8 cellular contexts compared by ENCODE assay signal in the genomic region with DNA sequence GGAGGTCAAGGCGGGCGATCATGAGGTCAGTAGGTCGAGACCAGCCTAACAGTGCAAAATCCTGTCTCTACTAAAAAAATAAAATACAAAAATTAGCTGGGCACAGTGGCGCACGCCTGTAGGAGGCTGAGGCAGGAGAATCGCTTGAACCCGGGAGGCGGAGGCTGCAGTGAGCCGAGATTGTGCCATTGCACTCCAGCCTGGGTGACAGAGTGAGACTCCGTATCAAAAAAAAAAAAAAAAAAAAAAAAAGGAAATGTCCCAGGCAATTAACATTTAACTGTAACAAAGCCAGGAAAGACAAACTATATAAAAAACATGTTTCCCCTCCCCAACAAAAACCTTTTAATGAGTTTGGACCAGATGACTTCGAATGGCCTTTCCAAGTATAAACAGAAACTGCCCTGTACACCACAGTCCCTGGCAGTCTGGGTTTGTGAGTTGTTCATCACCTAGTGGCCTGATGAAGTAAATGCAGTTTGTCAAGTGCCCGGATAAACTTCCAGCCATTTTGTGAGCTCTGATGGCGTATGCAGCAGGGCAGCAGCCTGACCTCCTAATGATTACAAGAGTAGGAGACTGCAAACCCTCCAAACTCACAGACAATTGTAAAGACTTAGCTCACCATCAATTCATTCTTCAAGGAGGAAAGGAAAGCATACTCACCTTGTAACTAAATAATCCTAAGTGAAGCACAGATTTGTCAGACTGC. TPM values are rescaled to one million over a fixed set of nuclear protein-coding genes. Genes with fewer than 3 reads are reported as not detected.
DNase-seq lines count a peak whose midpoint lies in the region; ATAC-seq and TF ChIP-seq lines count a peak whose summit lies in the region.

No MANE protein-coding gene starts in this region.

- H3F3A ChIP-seq in GM23338 (replicated peaks; ENCODE audit: low read depth), result no peaks in the 10 kb centered on the region

- H3K9me3 Mint-ChIP-seq in GM23338, result no peaks in the 10 kb centered on the region
- H3K9me3 Mint-ChIP-seq in nephron, result no peaks in the 10 kb centered on the region

- H3K79me2 ChIP-seq in GM23338 (replicated peaks; ENCODE audit: insufficient read depth), result no peaks in the 10 kb centered on the region; the same call in none of the 2 replicates

- WGBS in upper lobe of left lung, 2 donors, result 58 to 60% methylated on average over 13 of the region's 13 CpGs

- H3K4me3 ChIP-seq in GM23338, result no peak overlapping the region
- no peak overlapping the region for H3K4me3 ChIP-seq in LNCaP clone FGC (ENCODE audit: low read depth, low read length)
- no peak overlapping the region for H3K4me3 ChIP-seq in Peyer's patch
- no peak overlapping the region for H3K4me3 ChIP-seq in fibroblast of pulmonary artery (replicated peaks; ENCODE audit: low read depth, low read length)
- H3K4me3 ChIP-seq in upper lobe of left lung, result peak overlapping the region in 2 of 4 donors; percentile 16 to 20

- H3K36me3 Mint-ChIP-seq in GM23338 (ENCODE audit: low read depth) (peaks cover 40% of the 10 kb centered on the region), nephron (ENCODE audit: low read depth) (peaks cover 42% of the 10 kb centered on the region)

- TF ChIP-seq EP300 in upper lobe of left lung (IDR thresholded peaks at IDR 0.05), result no peak

- no peaks in the 10 kb centered on the region for H3K27me3 Mint-ChIP-seq in GM23338 (ENCODE audit: insufficient read depth, low read depth, poor library complexity)
- H3K27me3 Mint-ChIP-seq in nephron (ENCODE audit: low read depth), result no peaks in the 10 kb centered on the region

- H3K36me3 ChIP-seq in GM23338 (ENCODE audit: insufficient read depth), result no peaks in the 10 kb centered on the region
- peaks cover 0 to 13% (median 0%) of the 10 kb centered on the region in 3 donors for H3K36me3 ChIP-seq in Peyer's patch
- peaks cover 0 to 37% (median 7%) of the 10 kb centered on the region in 4 donors for H3K36me3 ChIP-seq in upper lobe of left lung

- H3K4me2 ChIP-seq in GM23338, result no peak overlapping the region

- TF ChIP-seq CTCF in GM23338 (conservative IDR thresholded peaks at IDR 0.05; ENCODE audit: low read depth in 2 of 2), result peak; percentile 70 to 84
- TF ChIP-seq CTCF in LNCaP clone FGC (IDR thresholded peaks at IDR 0.05; ENCODE audit: control insufficient read depth, extremely low read depth, insufficient read depth), result peak; percentile 63
- peak; percentile 77 to 98 (median 96) for TF ChIP-seq CTCF in Peyer's patch (IDR thresholded peaks at IDR 0.05)
- TF ChIP-seq CTCF in fibroblast of pulmonary artery (IDR thresholded peaks at IDR 0.05; ENCODE audit: low read length, missing control alignments), result peak; percentile 98
- TF ChIP-seq CTCF in nephron (IDR thresholded peaks at IDR 0.05; ENCODE audit: unreplicated experiment in 3 of 3), result peak; percentile 71 to 76 (median 73)
- TF ChIP-seq CTCF in upper lobe of left lung (IDR thresholded peaks at IDR 0.05), result peak; percentile 77 to 93 (median 89)

- H3K4me1 Mint-ChIP-seq in GM23338 (peaks cover 4% of the 10 kb centered on the region; the same call in 2 of the 3 replicates), nephron (peaks cover 11% of the 10 kb centered on the region)

- no peaks in the 10 kb centered on the region for H3K9me2 ChIP-seq in GM23338 (ENCODE audit: insufficient read depth)

- H3K27me3 ChIP-seq in GM23338 (ENCODE audit: insufficient read depth) (no peaks in the 10 kb centered on the region), Peyer's patch (no peaks in the 10 kb centered on the region), upper lobe of left lung (no peaks in the 10 kb centered on the region)

- DNase-seq in EL (peak; percentile 81), GM23338 (ENCODE audit: low spot score) (peak; percentile 88), LNCaP clone FGC (ENCODE audit: low read depth) (peak; percentile 40), Peyer's patch (peak in 2 of 3 donors; percentile 62 to 85), fibroblast of pulmonary artery (ENCODE audit: low read depth) (peak; percentile 92), upper lobe of left lung (peak in 1 of 2 donors; percentile 86)
- peak; percentile 37 for DNase-seq in activated gamma-delta T cell treated with anti-CD3 and anti-CD28 coated beads, Interleukin-2, amount 50 U/mL, for 16 hours (ENCODE audit: low read depth)

- H3K4me3 Mint-ChIP-seq in GM23338, result no peak overlapping the region
- H3K4me3 Mint-ChIP-seq in nephron, result no peak overlapping the region

- TF ChIP-seq POLR2A in Peyer's patch (IDR thresholded peaks at IDR 0.05) (no peak), upper lobe of left lung (IDR thresholded peaks at IDR 0.05) (peak in 1 of 4 donors; percentile 15)

- H3K27ac ChIP-seq in GM23338 (ENCODE audit: low read depth), result peak overlapping the region; percentile 15; the same call in 1 of the 2 replicates
- H3K27ac ChIP-seq in Peyer's patch, result peak overlapping the region; percentile 60 to 88 (median 74)
- peak overlapping the region; percentile 20 to 85 (median 62) for H3K27ac ChIP-seq in upper lobe of left lung

- no peaks in the 10 kb centered on the region for H4K20me1 ChIP-seq in GM23338 (replicated peaks; ENCODE audit: insufficient read depth)

- H3K9me3 ChIP-seq in Peyer's patch, result no peaks in the 10 kb centered on the region
- H3K9me3 ChIP-seq in upper lobe of left lung, result no peaks in the 10 kb centered on the region

- no peaks in the 10 kb centered on the region for H3K4me1 ChIP-seq in GM23338 (ENCODE audit: insufficient read depth)
- peaks cover 5 to 12% (median 8%) of the 10 kb centered on the region in 4 donors for H3K4me1 ChIP-seq in Peyer's patch
- H3K4me1 ChIP-seq in upper lobe of left lung, result peaks cover 26 to 37% (median 29%) of the 10 kb centered on the region in 4 donors

- ATAC-seq in GM23338 (peak; percentile 99), upper lobe of left lung (ENCODE audit: low FRiP score in 2 of 2) (peak; percentile 96 to 98)

- peak overlapping the region; percentile 89 for H3K27ac Mint-ChIP-seq in GM23338
- peak overlapping the region; percentile 94 to 97 (median 97) for H3K27ac Mint-ChIP-seq in nephron

- no peak overlapping the region for H2AFZ ChIP-seq in GM23338

TF ChIP-seq in GM23338, 12 proteins besides CTCF, POLR2A, EP300 and RAD21 (continues in another document):
- no peak for TF ChIP-seq REST (IDR thresholded peaks at IDR 0.05; ENCODE audit: unreplicated experiment)
- no peak for TF ChIP-seq JUNB (IDR thresholded peaks at IDR 0.05; ENCODE audit: unreplicated experiment)
- TF ChIP-seq ZNF331 (CRISPR knock-in tag; IDR thresholded peaks at IDR 0.05; ENCODE audit: low read depth), result no peak
- TF ChIP-seq NANOG (IDR thresholded peaks at IDR 0.05; ENCODE audit: borderline replicate concordance), result no peak

RNA-seq across cellular contexts. Expression of gene PCBP1, which starts 16.6 kb away (rescaled TPM):
- total RNA-seq in GM23338 (2014; rRNA removed; shearing (Covaris generic)), result 212 and 254 TPM in 2 replicates
- 393 and 400 TPM in 2 replicates for polyA plus RNA-seq in GM23338 (2016; fragmentation: Nextera tagmentation; extraction: Ambion mirVana)
- total RNA-seq in Peyer's patch (100 to 1,000 TPM; 129 to 152 (median 134) TPM), upper lobe of left lung (100 to 1,000 TPM; 126 to 384 (median 236) TPM)

Comparison
In these comparisons a context has a peak if more than half of its experiments do, and no peak if none do; other contexts are left out.
1. H3K27ac ChIP-seq: peak in every context shown above with its lines; median percentile 74 in Peyer's patch; 62 in upper lobe of left lung; 15 in GM23338.